Comparison of ENCODE assay signal across 8 cellular contexts in the genomic region with DNA sequence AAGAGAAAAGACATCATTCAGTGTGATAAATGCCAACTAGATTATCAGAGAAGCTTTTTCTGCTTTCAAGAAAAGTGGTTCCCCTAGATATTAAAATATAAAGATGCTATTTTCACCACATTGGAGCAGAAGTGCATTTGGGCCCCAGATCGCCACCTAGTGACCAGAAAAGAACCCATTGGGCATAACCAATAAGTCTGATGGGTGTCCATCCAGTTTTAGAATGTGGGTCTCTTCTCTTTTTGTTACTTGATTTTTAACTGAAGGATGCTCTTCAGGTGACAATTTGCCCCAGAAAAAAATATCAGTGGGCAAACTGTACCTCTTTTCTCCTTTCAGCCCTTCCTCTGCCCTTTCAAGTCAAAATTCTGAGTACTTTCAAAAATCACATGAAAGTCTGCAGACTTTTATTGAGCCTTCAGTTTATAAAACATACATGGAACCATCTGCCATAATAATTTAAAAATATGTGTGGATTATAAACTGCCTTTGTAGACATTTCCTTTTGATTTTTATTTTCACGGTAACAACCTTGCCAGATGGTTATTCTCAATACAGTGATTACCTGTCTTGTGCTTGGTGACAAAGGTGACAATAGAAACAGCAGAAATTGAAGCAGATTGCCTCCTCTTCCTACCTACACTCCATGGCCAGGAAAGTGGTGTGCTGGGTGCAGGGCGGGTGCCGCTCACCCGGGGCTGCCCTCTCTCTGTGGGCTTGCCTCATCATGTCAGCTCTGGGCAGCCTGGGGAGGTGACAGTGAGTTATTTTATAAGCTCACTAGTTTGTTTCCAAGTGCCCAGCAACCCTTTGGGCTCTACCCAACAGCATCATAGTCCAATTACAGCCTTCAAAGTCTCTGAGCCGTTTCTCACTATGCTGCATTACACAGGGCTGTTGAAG.
DNase-seq lines count a peak whose midpoint lies in the region; ATAC-seq, FAIRE-seq and TF ChIP-seq lines count a peak whose summit lies in the region.

No MANE protein-coding gene starts in this region.

- H3K4me1 ChIP-seq in astrocyte (ENCODE audit: insufficient read depth, low read length), result no peaks in the 10 kb centered on the region

- no peak overlapping the region for H3K4me2 ChIP-seq in astrocyte (ENCODE audit: low read length)

- H2AFZ ChIP-seq in astrocyte (ENCODE audit: low read depth, low read length), result no peak overlapping the region

- H3K4me1 Mint-ChIP-seq in astrocyte (ENCODE audit: low read depth, unreplicated experiment), result no peaks in the 10 kb centered on the region

- H3K9me3 ChIP-seq in astrocyte (ENCODE audit: insufficient read depth, low read depth, low read length), result no peaks in the 10 kb centered on the region

- H3K27ac Mint-ChIP-seq in astrocyte (ENCODE audit: unreplicated experiment), result no peak overlapping the region

- TF ChIP-seq CTCF in astrocyte (IDR thresholded peaks at IDR 0.05; ENCODE audit: insufficient read depth, low read depth, low read length), result peak; percentile 66

- no peaks in the 10 kb centered on the region for H4K20me1 ChIP-seq in astrocyte (ENCODE audit: insufficient read depth, low read length)

- H3K9ac ChIP-seq in astrocyte (ENCODE audit: low read length), result no peak overlapping the region

- H3K27me3 Mint-ChIP-seq in astrocyte (ENCODE audit: low read depth, unreplicated experiment), result no peaks in the 10 kb centered on the region

- no peaks in the 10 kb centered on the region for H3K27me3 ChIP-seq in astrocyte (ENCODE audit: insufficient read depth, low read length)

- H3K27ac ChIP-seq in astrocyte (ENCODE audit: low read depth, low read length), result no peak overlapping the region

- peak; percentile 30 for DNase-seq in NCI-H2227 (lab: John Stamatoyannopoulos, UW; ENCODE audit: unreplicated experiment)
- DNase-seq in NCI-H2227 treated with DMSO at 0.1 percent for 48 hours (lab: John Stamatoyannopoulos, UW), result no peak
- no peak for DNase-seq in astrocyte (ENCODE audit: low read depth)
- DNase-seq in medulla oblongata (ENCODE audit: extremely low spot score), result peak; percentile 23
- DNase-seq in HCEC 1CT, result no peak

- no peak for FAIRE-seq in astrocyte (lab: Jason Lieb, UNC)

- ATAC-seq in HG02885 (IDR thresholded peaks at IDR 0.05; ENCODE audit: poor library complexity, unreplicated experiment) (peak; percentile 80), HG03045 (IDR thresholded peaks at IDR 0.05; ENCODE audit: unreplicated experiment) (no peak), GM18502 (IDR thresholded peaks at IDR 0.05; ENCODE audit: poor library complexity, unreplicated experiment) (no peak)

- no peaks in the 10 kb centered on the region for H3K79me2 ChIP-seq in astrocyte (ENCODE audit: insufficient read depth, low read length)

- H3K36me3 ChIP-seq in astrocyte (ENCODE audit: insufficient read depth, low read length), result no peaks in the 10 kb centered on the region

- H3K4me3 Mint-ChIP-seq in astrocyte (ENCODE audit: unreplicated experiment), result no peak overlapping the region

- H3K36me3 Mint-ChIP-seq in astrocyte (ENCODE audit: low read depth, unreplicated experiment), result no peaks in the 10 kb centered on the region

- H3K9me3 Mint-ChIP-seq in astrocyte (ENCODE audit: unreplicated experiment), result peaks cover 3% of the 10 kb centered on the region

- no peak overlapping the region for H3K4me3 ChIP-seq in astrocyte (ENCODE audit: insufficient read depth, low read depth, low read length)

Comparison
In these comparisons a context has a peak if more than half of its experiments do, and no peak if none do; other contexts are left out.
1. DNase-seq: peak in NCI-H2227 (single experiment) and medulla oblongata (single experiment); none in NCI-H2227 treated with DMSO at 0.1 percent for 48 hours (single experiment), astrocyte (single experiment) and HCEC 1CT (single experiment).